ENCODE assay signal across 7 cellular contexts in the genomic region with DNA sequence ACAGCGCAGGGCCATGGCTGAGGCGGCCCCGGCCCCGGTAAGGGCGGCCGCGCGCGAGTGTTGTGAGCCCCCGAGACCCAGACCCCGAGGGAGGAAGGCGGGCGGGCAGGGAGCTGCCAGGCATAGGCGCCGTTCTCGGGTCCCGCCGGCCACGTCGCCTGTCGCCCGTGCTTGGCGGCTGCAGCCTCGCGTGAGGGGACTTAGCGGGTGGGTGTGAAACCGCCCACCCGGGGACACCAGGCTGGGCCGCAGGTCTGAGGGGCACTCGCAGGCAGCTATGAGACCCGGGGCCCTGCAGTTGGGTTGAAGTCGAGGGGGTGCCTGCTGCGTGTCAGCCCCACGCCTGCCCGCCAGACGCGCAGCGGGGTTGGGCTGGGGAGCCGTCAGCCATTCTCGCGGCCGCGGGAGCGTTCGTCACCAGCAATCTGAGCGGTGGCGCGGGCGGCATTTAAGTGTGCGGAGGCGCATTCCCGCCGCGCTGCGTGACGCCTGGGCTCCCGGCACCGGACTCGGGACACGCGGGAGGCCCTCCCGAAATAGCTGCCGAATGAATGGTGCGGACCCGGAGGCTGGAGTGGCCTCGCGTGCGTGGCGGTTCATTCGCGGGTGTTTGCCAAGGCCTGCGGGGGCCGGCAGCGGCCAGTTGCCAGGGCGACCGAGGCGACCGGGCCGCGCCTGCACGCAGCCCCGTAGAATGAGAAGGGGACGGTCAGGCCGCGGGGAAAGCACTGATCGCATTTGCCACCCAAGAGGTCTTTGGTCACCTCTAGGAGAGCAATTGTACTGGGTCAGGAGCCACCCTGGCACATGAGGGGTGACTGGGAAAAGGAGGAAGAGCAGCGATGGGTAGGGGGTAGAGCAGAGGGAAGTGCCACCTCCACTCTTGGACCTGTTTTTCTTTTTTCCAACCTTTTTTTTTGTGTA. TPM values are rescaled to one million over a fixed set of nuclear protein-coding genes. Genes with fewer than 3 reads are reported as not detected.
DNase-seq lines count a peak whose midpoint lies in the region; ATAC-seq, FAIRE-seq and TF ChIP-seq lines count a peak whose summit lies in the region.

No MANE protein-coding gene starts in this region.

- POLR2A ChIA-PET in activated CD4-positive, alpha-beta memory T cell treated with anti-CD3 and anti-CD28 coated beads, Interleukin-2, amount 10 ng/mL, durations not matched to agents 7 days and 5 days (lab: Charles Lee): interaction anchor here (0.9 to 3.9 kb wide), 24 partner anchors 9 to 450 kb away, joined by 3 to 83 read pairs (median 4); partner anchors contain the start of genes EZH2, PDIA4, ZNF282 and ZNF425

- no peaks in the 10 kb centered on the region for H3K27me3 Mint-ChIP-seq in activated CD4-positive, alpha-beta memory T cell treated with anti-CD3 and anti-CD28 coated beads, Interleukin-2, amount 10 ng/mL, durations not matched to agents 7 days and 5 days

- H3K27me3 ChIP-seq in ectodermal cell (ENCODE audit: control insufficient read depth, insufficient read depth, low read length, poor library complexity, severe bottlenecking) (no peaks in the 10 kb centered on the region), lower lobe of right lung (ENCODE audit: low read depth) (no peaks in the 10 kb centered on the region)

- H3K4me3 Mint-ChIP-seq in activated CD4-positive, alpha-beta memory T cell treated with anti-CD3 and anti-CD28 coated beads, Interleukin-2, amount 10 ng/mL, durations not matched to agents 7 days and 5 days: peak overlapping the region; percentile 85

- H3K9me3 ChIP-seq in ectodermal cell (ENCODE audit: control insufficient read depth, low read length) (no peaks in the 10 kb centered on the region), lower lobe of right lung (no peaks in the 10 kb centered on the region)

- H3K36me3 Mint-ChIP-seq in activated CD4-positive, alpha-beta memory T cell treated with anti-CD3 and anti-CD28 coated beads, Interleukin-2, amount 10 ng/mL, durations not matched to agents 7 days and 5 days (ENCODE audit: low read depth): peaks cover 13% of the 10 kb centered on the region

- ATAC-seq in HG02623 (IDR thresholded peaks at IDR 0.05; ENCODE audit: unreplicated experiment) (peak; percentile 24), lower lobe of right lung (peak; percentile 73 to 81)

- H3K36me3 ChIP-seq in ectodermal cell (ENCODE audit: control insufficient read depth, insufficient read depth, low read length): no peaks in the 10 kb centered on the region
- H3K36me3 ChIP-seq in lower lobe of right lung: no peaks in the 10 kb centered on the region

- peak; percentile 39 for DNase-seq in GM18507 (ENCODE audit: extremely low spot score, insufficient read length, low read depth)
- peak; percentile 50 for DNase-seq in NCI-H1092 treated with DMSO at 0.1 percent for 48 hours (lab: John Stamatoyannopoulos, UW)
- peak; percentile 68 for DNase-seq in activated CD4-positive, alpha-beta memory T cell treated with anti-CD3 and anti-CD28 coated beads, Interleukin-2, amount 10 ng/mL, durations not matched to agents 7 days and 5 days
- peak; percentile 79 for DNase-seq in lower lobe of right lung
- DNase-seq in stimulated activated CD4-positive, alpha-beta T cell treated with anti-CD3 and anti-CD28 coated beads, TNF-alpha, amount 100 ng/mL, for 4 hours (ENCODE audit: low read depth in 3 of 3): peak; percentile 39 to 50 (median 41)

- H3K4me1 Mint-ChIP-seq in activated CD4-positive, alpha-beta memory T cell treated with anti-CD3 and anti-CD28 coated beads, Interleukin-2, amount 10 ng/mL, durations not matched to agents 7 days and 5 days: peaks cover 33% of the 10 kb centered on the region

- TF ChIP-seq CTCF in lower lobe of right lung (IDR thresholded peaks at IDR 0.05): no peak

- H3K4me1 ChIP-seq in ectodermal cell (ENCODE audit: control insufficient read depth, insufficient read depth, low read length) (no peaks in the 10 kb centered on the region), lower lobe of right lung (peaks cover 21% of the 10 kb centered on the region)

- peak overlapping the region; percentile 68 for H3K27ac Mint-ChIP-seq in activated CD4-positive, alpha-beta memory T cell treated with anti-CD3 and anti-CD28 coated beads, Interleukin-2, amount 10 ng/mL, durations not matched to agents 7 days and 5 days

- intact Hi-C loops in lower lobe of right lung (cut with DNase I): no loop called here

- CTCF ChIA-PET in activated CD4-positive, alpha-beta memory T cell treated with anti-CD3 and anti-CD28 coated beads, Interleukin-2, amount 10 ng/mL, durations not matched to agents 7 days and 5 days (lab: Charles Lee): interaction anchor here (0.6 to 4.6 kb wide), 28 partner anchors 9 to 312 kb away, joined by 3 to 49 read pairs (median 4); partner anchors contain the start of genes ZNF212, ZNF282, ZNF425 and ZNF783

- H3K27ac ChIP-seq in ectodermal cell (ENCODE audit: insufficient read depth, low read depth, low read length, poor library complexity, severe bottlenecking) (peak overlapping the region; percentile 26), lower lobe of right lung (peak overlapping the region; percentile 95)

- FAIRE-seq in GM18507 (lab: Jason Lieb, UNC): no peak

- WGBS in ectodermal cell, 2 experiments: 0% methylated on average over 87 of the region's 87 CpGs

- H3K4me3 ChIP-seq in ectodermal cell (ENCODE audit: insufficient read depth, low read depth, low read length): peak overlapping the region; percentile 88
- H3K4me3 ChIP-seq in lower lobe of right lung: peak overlapping the region; percentile 93

- H3K9me3 Mint-ChIP-seq in activated CD4-positive, alpha-beta memory T cell treated with anti-CD3 and anti-CD28 coated beads, Interleukin-2, amount 10 ng/mL, durations not matched to agents 7 days and 5 days: no peaks in the 10 kb centered on the region

RNA-seq across cellular contexts. Expression of gene ZNF398, which starts 0.7 kb away (rescaled TPM):
- 10 to 100 TPM; 12.1 to 13.7 TPM for total RNA-seq in activated CD4-positive, alpha-beta memory T cell treated with anti-CD3 and anti-CD28 coated beads, Interleukin-2, amount 10 ng/mL, durations not matched to agents 7 days and 5 days
- 10.8 TPM for polyA plus RNA-seq in ectodermal cell (2013, experiment 1 of 4)
- 11.6 TPM for polyA plus RNA-seq in ectodermal cell (2013, experiment 2 of 4)
- 8.6 TPM for polyA plus RNA-seq in ectodermal cell (2013, experiment 3 of 4)
- polyA plus RNA-seq in ectodermal cell (2013, experiment 4 of 4): 10.3 TPM
- total RNA-seq in lower lobe of right lung: 13.2 TPM

RNA-seq across cellular contexts. Expression of gene ZNF425, which starts 21.9 kb away (rescaled TPM):
- 1 to 10 TPM; 1.1 TPM for total RNA-seq in activated CD4-positive, alpha-beta memory T cell treated with anti-CD3 and anti-CD28 coated beads, Interleukin-2, amount 10 ng/mL, durations not matched to agents 7 days and 5 days
- polyA plus RNA-seq in ectodermal cell (2013, experiment 1 of 4): 6.2 TPM
- 7.8 TPM for polyA plus RNA-seq in ectodermal cell (2013, experiment 2 of 4)
- 4.9 TPM for polyA plus RNA-seq in ectodermal cell (2013, experiment 3 of 4)
- 4.8 TPM for polyA plus RNA-seq in ectodermal cell (2013, experiment 4 of 4)
- 1.2 TPM for total RNA-seq in lower lobe of right lung

RNA-seq across cellular contexts. Expression of gene ZNF282, which starts 47.4 kb away (rescaled TPM):
- total RNA-seq in activated CD4-positive, alpha-beta memory T cell treated with anti-CD3 and anti-CD28 coated beads, Interleukin-2, amount 10 ng/mL, durations not matched to agents 7 days and 5 days: 10 to 100 TPM; 66.1 to 66.6 TPM
- 24.9 TPM for polyA plus RNA-seq in ectodermal cell (2013, experiment 1 of 4)
- polyA plus RNA-seq in ectodermal cell (2013, experiment 2 of 4): 26.9 TPM
- 24.0 TPM for polyA plus RNA-seq in ectodermal cell (2013, experiment 3 of 4)
- 24.5 TPM for polyA plus RNA-seq in ectodermal cell (2013, experiment 4 of 4)
- total RNA-seq in lower lobe of right lung: 20.9 TPM

RNA-seq across cellular contexts. Expression of gene ZNF786, which starts 57.5 kb away (rescaled TPM):
- 1 to 10 TPM; 6.0 to 7.0 TPM for total RNA-seq in activated CD4-positive, alpha-beta memory T cell treated with anti-CD3 and anti-CD28 coated beads, Interleukin-2, amount 10 ng/mL, durations not matched to agents 7 days and 5 days
- polyA plus RNA-seq in ectodermal cell (2013, experiment 1 of 4): 13.2 TPM
- 11.4 TPM for polyA plus RNA-seq in ectodermal cell (2013, experiment 2 of 4)
- 10.4 TPM for polyA plus RNA-seq in ectodermal cell (2013, experiment 3 of 4)
- polyA plus RNA-seq in ectodermal cell (2013, experiment 4 of 4): 12.0 TPM
- total RNA-seq in lower lobe of right lung: 5.4 TPM

Comparison
In these comparisons a context has a peak if more than half of its experiments do, and no peak if none do; other contexts are left out.
1. Peak in every context shown above with its lines: DNase-seq, ATAC-seq, H3K4me3 ChIP-seq and H3K27ac ChIP-seq.